In the genomic region with DNA sequence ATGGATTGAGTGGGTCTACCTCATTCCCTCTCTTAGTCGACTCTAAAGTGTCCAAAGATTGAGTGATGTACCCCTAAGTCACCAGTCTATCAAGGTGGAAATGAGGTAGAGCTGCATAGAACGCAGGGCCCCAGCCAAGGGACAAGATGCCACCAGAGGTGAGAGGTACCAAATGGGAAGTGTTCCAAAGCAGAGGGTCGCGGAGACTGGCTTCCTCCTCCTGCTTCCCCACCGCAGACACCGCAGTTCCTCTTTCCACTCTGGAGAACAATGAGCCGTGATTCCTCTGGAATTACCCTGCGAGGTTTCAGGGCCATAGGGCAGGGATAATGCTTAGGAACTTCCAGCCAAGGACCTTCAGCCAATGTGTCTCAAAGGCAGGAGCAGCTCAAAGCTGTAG, we compare ENCODE assay signal across 26 cellular contexts. TPM values are rescaled to one million over a fixed set of nuclear protein-coding genes. Genes with fewer than 3 reads are reported as not detected.
DNase-seq lines count a peak whose midpoint lies in the region; ATAC-seq, FAIRE-seq and TF ChIP-seq lines count a peak whose summit lies in the region.
"Had no signal": no experiment of that assay in that cellular context is flagged by ENCODE, and none has a peak within 500 bp of the region (broad histone marks: within the 10 kb centered on the region; RNA-seq: fewer than 3 reads in every experiment).

No MANE protein-coding gene starts in this region.

- DNase-seq in right lobe of liver (no peak), HepG2 (ENCODE audit: low spot score) (no peak), OCI-LY7 (ENCODE audit: low spot score) (no peak), lung (ENCODE audit: low spot score) (no peak), NCI-H1092 (lab: John Stamatoyannopoulos, UW) (no peak), NCI-H2171 treated with DMSO at 0.1 percent for 48 hours (lab: John Stamatoyannopoulos, UW) (no peak)
- DNase-seq: activated CD4-positive, alpha-beta T cell treated with anti-CD3 and anti-CD28 coated beads for 1 hour; activated naive CD8-positive, alpha-beta T cell treated with anti-CD3 and anti-CD28 coated beads, Interleukin-2, amount 10 ng/mL, durations not matched to agents 7 days and 5 days; CD8-positive, alpha-beta T cell; colonic mucosa; DMS53; hippocampal formation; islet precursor cell; mesendoderm; NCI-H1105 treated with DMSO at 0.1 percent for 48 hours; NCI-H524; PC-9; stimulated activated CD4-positive, alpha-beta T cell treated with anti-CD3 and anti-CD28 coated beads, Interleukin-4, amount 100 ng/mL, for 24 hours; T1000 had no signal

- H4K20me1 ChIP-seq in HepG2 (ENCODE audit: insufficient read depth, low read length) (no peaks in the 10 kb centered on the region), OCI-LY7 (ENCODE audit: insufficient read depth, low read length) (no peaks in the 10 kb centered on the region)

- TF ChIP-seq CTCF in right lobe of liver (IDR thresholded peaks at IDR 0.05) (no peak), HepG2 (CRISPR knock-in tag; IDR thresholded peaks at IDR 0.05) (no peak), OCI-LY7 (conservative IDR thresholded peaks at IDR 0.05; ENCODE audit: low read length) (no peak), lung (IDR thresholded peaks at IDR 0.05; ENCODE audit: control extremely low read depth, extremely low read depth) (no peak)

- in situ Hi-C loops in HepG2 (cut with HindIII; ENCODE audit: extremely low pct_ligation_motif_present, low pct_unique_long_range_greater_than_20kb), result no loop called here

- no peaks in the 10 kb centered on the region for H3K9me3 ChIP-seq in right lobe of liver
- H3K9me3 ChIP-seq in HepG2 (ENCODE audit: low read length), result no peaks in the 10 kb centered on the region
- no peaks in the 10 kb centered on the region for H3K9me3 ChIP-seq in OCI-LY7 (ENCODE audit: low read length)
- H3K9me3 ChIP-seq in lung (ENCODE audit: control insufficient read depth in 2 of 2, insufficient read depth in 1 of 2, low read length in 1 of 2), result no peaks in the 10 kb centered on the region
- H3K9me3 ChIP-seq: colonic mucosa, vagina had no signal

- no peaks in the 10 kb centered on the region for H3K27me3 ChIP-seq in right lobe of liver
- H3K27me3 ChIP-seq in HepG2 (ENCODE audit: control insufficient read depth in 1 of 2, insufficient read depth in 2 of 2, low read length in 2 of 2), result no peaks in the 10 kb centered on the region; a peak in 1 of 5 replicates
- H3K27me3 ChIP-seq in lung (ENCODE audit: control insufficient read depth, insufficient read depth), result no peaks in the 10 kb centered on the region
- H3K27me3 ChIP-seq: colonic mucosa, vagina had no signal

- H3K9ac ChIP-seq in HepG2 (ENCODE audit: insufficient read depth, low read depth, low read length), result no peak overlapping the region
- H3K9ac ChIP-seq: KMS-11 had no signal

- WGBS in right lobe of liver (ENCODE audit: insufficient coverage, low coverage, low lambda C conversion rate, missing lambda C conversion rate), result 61% methylated on average over 2 of the region's 8 CpGs
- 71% methylated on average over 8 of the region's 8 CpGs for WGBS in HepG2 (ENCODE audit: low lambda C conversion rate)
- 29 to 57% methylated on average over 8 of the region's 8 CpGs for WGBS in lung, 2 donors

- TF ChIP-seq EP300 in HepG2 (IDR thresholded peaks at IDR 0.05; ENCODE audit: low read depth in 2 of 2, low read length in 2 of 2) (no peak), HepG2 (CRISPR knock-in tag; IDR thresholded peaks at IDR 0.05; ENCODE audit: borderline replicate concordance) (no peak)

- no peak overlapping the region for H3K4me2 ChIP-seq in HepG2 (ENCODE audit: low read depth, low read length)
- no peak overlapping the region for H3K4me2 ChIP-seq in OCI-LY7 (ENCODE audit: low read length)
- H3K4me2 ChIP-seq: KMS-11, PC-9, smooth muscle cell had no signal

- H3K27ac ChIP-seq in right lobe of liver (no peak overlapping the region), HepG2 (ENCODE audit: extremely low read length, insufficient read depth, low read length) (no peak overlapping the region), OCI-LY7 (ENCODE audit: low read depth, low read length, poor library complexity, severe bottlenecking) (peak overlapping the region; percentile 62), lung (ENCODE audit: low read depth in 1 of 2, low read length in 1 of 2) (peak overlapping the region; percentile 47 to 52)
- H3K27ac ChIP-seq: colonic mucosa, KMS-11, PC-9, vagina had no signal

- no peak for TF ChIP-seq RAD21 in HepG2 (CRISPR knock-in tag; IDR thresholded peaks at IDR 0.05)

- BruUV-seq in HepG2 (replicated peaks; lab: Mats Ljungman, UMichigan) (no TSS peak), OCI-LY7 (replicated peaks; lab: Mats Ljungman, UMichigan) (no TSS peak)

- ATAC-seq in right lobe of liver (peak; percentile 6 to 23 (median 11)), HepG2 (no peak), lung (ENCODE audit: insufficient read depth, low FRiP score) (no peak), GM19023 (IDR thresholded peaks at IDR 0.05; ENCODE audit: unreplicated experiment) (no peak), HG03521 (IDR thresholded peaks at IDR 0.05; ENCODE audit: unreplicated experiment) (no peak)
- ATAC-seq: CD8-positive, alpha-beta T cell; natural killer cell treated with Interleukin-12 subunit alpha and Interleukin-12 subunit beta and Interleukin-15 and Interleukin-18, amount 100 ng/mL, for 72 hours had no signal

- intact Hi-C loops in right lobe of liver (cut with DNase I), result no loop called here
- intact Hi-C loops in HepG2 (cut with micrococcal nuclease; ENCODE audit: unreplicated experiment), result no loop called here
- intact Hi-C loops in OCI-LY7 (cut with micrococcal nuclease; ENCODE audit: unreplicated experiment), result no loop called here

- H3K4me1 ChIP-seq in right lobe of liver (no peaks in the 10 kb centered on the region), HepG2 (ENCODE audit: insufficient read depth, low read length) (no peaks in the 10 kb centered on the region), OCI-LY7 (ENCODE audit: insufficient read depth, low read length, poor library complexity, severe bottlenecking) (peaks cover 44% of the 10 kb centered on the region), lung (ENCODE audit: control insufficient read depth in 2 of 2, insufficient read depth in 2 of 2, low read length in 2 of 2) (peaks cover 19 to 34% of the 10 kb centered on the region in 2 donors)

- H3K79me2 ChIP-seq in HepG2 (ENCODE audit: insufficient read depth, low read length), result no peaks in the 10 kb centered on the region
- H3K79me2 ChIP-seq in OCI-LY7 (ENCODE audit: insufficient read depth, low read depth, low read length), result no peaks in the 10 kb centered on the region

- CTCF ChIA-PET in HepG2 (lab: Yijun Ruan, JAX; ENCODE audit: low intra/inter-chr PET ratio, low total read pairs), result no interaction called here
- CTCF ChIA-PET in OCI-LY7 (lab: Charles Lee; ENCODE audit: unreplicated experiment), result no interaction called here

- no peaks in the 10 kb centered on the region for H3K9me2 ChIP-seq in OCI-LY7 (ENCODE audit: insufficient read depth, low read length)

- H3K36me3 ChIP-seq in right lobe of liver (no peaks in the 10 kb centered on the region), HepG2 (replicated peaks in 1 of 2; ENCODE audit: control insufficient read depth in 1 of 2, insufficient read depth in 2 of 2, low read length in 2 of 2) (no peaks in the 10 kb centered on the region), OCI-LY7 (ENCODE audit: insufficient read depth, low read length) (no peaks in the 10 kb centered on the region), lung (ENCODE audit: control insufficient read depth in 2 of 2, insufficient read depth in 2 of 2, low read length in 2 of 2) (no peaks in the 10 kb centered on the region)
- H3K36me3 ChIP-seq: colonic mucosa, vagina had no signal

- H2AFZ ChIP-seq in HepG2 (ENCODE audit: low read length) (no peak overlapping the region), OCI-LY7 (ENCODE audit: low read length) (no peak overlapping the region; the same call in 1 of the 2 replicates)
- H2AFZ ChIP-seq: PC-9 had no signal

- POLR2A ChIA-PET in HepG2 (lab: Yijun Ruan, JAX) (no interaction called here), OCI-LY7 (lab: Charles Lee) (interaction anchor here (0.7 to 1.0 kb wide), 2 partner anchors 9 to 11 kb away, joined by 3 to 4 read pairs; no protein-coding TSS in a partner anchor)

- H3K4me3 ChIP-seq in right lobe of liver (no peak overlapping the region), HepG2 (replicated peaks in 1 of 3; ENCODE audit: insufficient read depth in 1 of 3, low read depth in 2 of 3, low read length in 3 of 3) (no peak overlapping the region), OCI-LY7 (ENCODE audit: low read depth, low read length, poor library complexity, severe bottlenecking) (no peak overlapping the region), lung (no peak overlapping the region)
- H3K4me3 ChIP-seq: colonic mucosa, PC-9, smooth muscle cell, vagina had no signal

- FAIRE-seq in HepG2 (lab: Jason Lieb, UNC), result no peak
- FAIRE-seq: GM18507 had no signal

- TF ChIP-seq POLR2A in right lobe of liver (IDR thresholded peaks at IDR 0.05) (no peak), HepG2 (IDR thresholded peaks at IDR 0.05; ENCODE audit: insufficient read depth in 1 of 2, low read depth in 2 of 2, low read length in 2 of 2) (no peak)

RNA-seq across cellular contexts. Expression of gene DAPK2, which starts 55.8 kb away (rescaled TPM):
- total RNA-seq in right lobe of liver (10 to 100 TPM in 1 of 6 experiments, 1 to 10 TPM in 5; 1.5 to 11.5 (median 4.7) TPM), HepG2 (2016; rRNA removed; fragmentation: Illumina TruSeq; extraction: Trizol) (0.14 and 0.33 TPM in 2 replicates), OCI-LY7 (2022) (0.36 TPM in 1 of 2 replicates, not detected in the other), lung (10 to 100 TPM; 58.1 to 59.0 TPM)
- not detected in 2 replicates for total RNA-seq in HepG2 (2016; cell fraction: cytosol; rRNA removed; fragmentation: Illumina TruSeq; extraction: Trizol; ENCODE audit: low read depth)
- total RNA-seq in HepG2 (2016; cell fraction: insoluble cytoplasmic fraction; rRNA removed; fragmentation: Illumina TruSeq; extraction: Trizol), result 0.09 TPM in 1 of 2 replicates, not detected in the other
- total RNA-seq in HepG2 (2016; cell fraction: membrane; rRNA removed; fragmentation: Illumina TruSeq; extraction: Trizol), result not detected in 2 replicates
- not detected in 2 replicates for total RNA-seq in HepG2 (2016; cell fraction: nucleus; rRNA removed; fragmentation: Illumina TruSeq; extraction: Trizol)
- polyA plus RNA-seq in HepG2 (2011; rRNA removed) (0.63 and 1.3 TPM in 2 replicates), lung (10 to 100 TPM; 20.5 to 40.1 TPM)
- polyA plus RNA-seq in HepG2 (2011; cell fraction: cytosol; rRNA removed), result 0.43 and 1.0 TPM in 2 replicates
- polyA plus RNA-seq in HepG2 (2011; cell fraction: nucleus; rRNA removed), result 1.5 and 4.0 TPM in 2 replicates
- 1.0 and 1.1 TPM in 2 replicates for polyA plus RNA-seq in HepG2 (2012)
- not detected in 2 replicates for polyA plus RNA-seq in HepG2 (2016; cell fraction: cytosol; fragmentation: Illumina TruSeq; extraction: Trizol; ENCODE audit: low read depth)
- 0.14 TPM in 1 of 2 replicates, not detected in the other for polyA plus RNA-seq in HepG2 (2016; cell fraction: insoluble cytoplasmic fraction; fragmentation: Illumina TruSeq; extraction: Trizol; ENCODE audit: low read depth)
- polyA plus RNA-seq in HepG2 (2016; cell fraction: membrane; fragmentation: Illumina TruSeq; extraction: Trizol; ENCODE audit: low read depth), result not detected in 2 replicates
- polyA plus RNA-seq in HepG2 (2016; cell fraction: nucleus; fragmentation: Illumina TruSeq; extraction: Trizol; ENCODE audit: insufficient read depth, low read depth), result 0.13 and 0.64 TPM in 2 replicates
- polyA minus RNA-seq in HepG2 (2011; rRNA and poly(A)+ RNA removed; ENCODE audit: low replicate concordance), result 0.74 and 9.0 TPM in 2 replicates
- 0.69 and 0.97 TPM in 2 replicates for polyA minus RNA-seq in HepG2 (2011; cell fraction: cytosol; rRNA and poly(A)+ RNA removed)
- polyA minus RNA-seq in HepG2 (2011; cell fraction: nucleus; rRNA and poly(A)+ RNA removed), result 1.5 and 2.6 TPM in 2 replicates
- 0.03 and 1.2 TPM in 2 replicates for total RNA-seq in OCI-LY7 (2014; rRNA removed; shearing (Covaris generic))
- total RNA-seq: smooth muscle cell had no signal
- polyA plus RNA-seq: smooth muscle cell had no signal

Comparison
In these comparisons a context has a peak if more than half of its experiments do, and no peak if none do; other contexts are left out.
1. ATAC-seq: peak in right lobe of liver (4 of 4); none in HepG2 (single experiment), lung (single experiment), GM19023 (single experiment) and HG03521 (single experiment).
2. H3K27ac ChIP-seq: peak in OCI-LY7 (single experiment) and lung (2 of 2); none in right lobe of liver (0 of 3) and HepG2 (single experiment).
3. RNA of gene DAPK2, which starts 55.8 kb away (total RNA-seq): 58.1 to 59.0 TPM in lung; 1.5 to 11.5 TPM in right lobe of liver, 0.03 to 1.2 TPM in OCI-LY7 and 0.09 to 0.33 TPM in HepG2; every median in the first group is over 4 times any median in the second.